Comparison of ENCODE assay signal across 20 cellular contexts in the genomic region with DNA sequence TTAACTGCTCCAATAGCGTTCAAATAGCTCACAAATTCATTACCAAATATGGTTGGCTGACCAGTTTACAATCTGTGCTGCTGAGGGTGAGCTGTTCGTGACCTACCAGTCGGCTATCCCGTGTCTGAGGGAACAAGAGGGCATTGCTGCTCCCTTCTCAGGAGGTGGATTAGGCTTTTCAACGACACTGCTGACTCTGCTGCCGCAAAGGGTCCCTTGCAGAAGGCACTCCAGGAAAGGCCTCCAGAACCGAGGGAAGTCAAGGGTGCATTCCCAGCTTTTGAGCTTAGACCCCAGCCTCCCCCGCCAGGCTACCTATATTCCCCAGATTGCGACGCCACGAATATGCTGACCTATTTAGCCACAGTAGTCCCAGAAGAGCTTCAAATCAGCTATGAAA. TPM values are rescaled to one million over a fixed set of nuclear protein-coding genes. Genes with fewer than 3 reads are reported as not detected.
DNase-seq lines count a peak whose midpoint lies in the region; ATAC-seq and TF ChIP-seq lines count a peak whose summit lies in the region.
"Had no signal": no experiment of that assay in that cellular context is flagged by ENCODE, and none has a peak within 500 bp of the region (broad histone marks: within the 10 kb centered on the region; RNA-seq: fewer than 3 reads in every experiment).

No MANE protein-coding gene starts in this region.

- H3K9me3 Mint-ChIP-seq in WTC11: no peaks in the 10 kb centered on the region
- no peaks in the 10 kb centered on the region for H3K9me3 Mint-ChIP-seq in neural progenitor cell
- H3K9me3 Mint-ChIP-seq: type B pancreatic cell had no signal

- H3F3A ChIP-seq in neural progenitor cell (ENCODE audit: low read depth): peaks cover 41% of the 10 kb centered on the region

- no peak overlapping the region for H3K4me3 ChIP-seq in cardiac muscle cell
- H3K4me3 ChIP-seq in neural progenitor cell: no peak overlapping the region
- H3K4me3 ChIP-seq: adrenal gland, dorsolateral prefrontal cortex had no signal

- peak; percentile 44; the same call in 1 of the 2 replicates for ATAC-seq in WTC11
- ATAC-seq in GM19452 (IDR thresholded peaks at IDR 0.05; ENCODE audit: unreplicated experiment): no peak

- no peak overlapping the region for H2AFZ ChIP-seq in neural progenitor cell (replicated peaks)
- H2AFZ ChIP-seq: parathyroid adenoma had no signal

- H3K27ac Mint-ChIP-seq in WTC11 (peak overlapping the region; percentile 73), neural progenitor cell (peak overlapping the region; percentile 46)
- H3K27ac Mint-ChIP-seq: type B pancreatic cell had no signal

- TF ChIP-seq CTCF in WTC11 (IDR thresholded peaks at IDR 0.05): no peak
- TF ChIP-seq CTCF in cardiac muscle cell (IDR thresholded peaks at IDR 0.05; ENCODE audit: low read depth, low read length): no peak
- no peak for TF ChIP-seq CTCF in neural progenitor cell (IDR thresholded peaks at IDR 0.05)

- DNase-seq in A172 (ENCODE audit: low spot score): peak; percentile 40
- no peak for DNase-seq in WTC11 (ENCODE audit: low spot score)
- DNase-seq in cardiac muscle cell (ENCODE audit: low read depth in 1 of 2, low spot score in 1 of 2): peak in 1 of 2 donors; percentile 72
- DNase-seq in neural progenitor cell (ENCODE audit: low spot score): no peak
- DNase-seq in GM19238 (ENCODE audit: insufficient read length, low spot score): no peak
- no peak for DNase-seq in effector CD4-positive, alpha-beta T cell
- DNase-seq in UCSD-AML1 (lab: John Stamatoyannopoulos, UW; ENCODE audit: unreplicated experiment): no peak
- DNase-seq: activated CD4-positive, alpha-beta T cell treated with anti-CD3 and anti-CD28 coated beads, Interleukin-2, amount 50 U/mL, for 4 hours; adrenal gland; GF-D8; NCI-H1092 treated with DMSO at 0.1 percent for 48 hours; SIG-M5; stimulated activated CD4-positive, alpha-beta T cell treated with anti-CD3 and anti-CD28 coated beads, Interleukin-1b, Interleukin-23, amount 100 ng/mL, for 48 hours; T-helper 9 cell had no signal

- no peaks in the 10 kb centered on the region for H3K27me3 Mint-ChIP-seq in WTC11 (ENCODE audit: low read depth)
- H3K27me3 Mint-ChIP-seq in neural progenitor cell (ENCODE audit: insufficient read depth, low read depth): no peaks in the 10 kb centered on the region
- H3K27me3 Mint-ChIP-seq: type B pancreatic cell had no signal

- H3K36me3 Mint-ChIP-seq in WTC11 (peaks cover 24% of the 10 kb centered on the region), neural progenitor cell (peaks cover 25% of the 10 kb centered on the region)
- H3K36me3 Mint-ChIP-seq: type B pancreatic cell had no signal

- H3K4me1 Mint-ChIP-seq in WTC11 (peaks cover 22% of the 10 kb centered on the region), neural progenitor cell (peaks cover 21% of the 10 kb centered on the region)

- H3K79me2 ChIP-seq in neural progenitor cell (ENCODE audit: low read depth): peaks cover 27% of the 10 kb centered on the region
- H3K79me2 ChIP-seq: parathyroid adenoma had no signal

- CTCF ChIA-PET in WTC11 (lab: Charles Lee): interaction anchor here (1.0 to 3.9 kb wide), 4 partner anchors 17 to 47 kb away, joined by 4 to 22 read pairs (median 5); no protein-coding TSS in a partner anchor

- peak overlapping the region; percentile 98 for H3K27ac ChIP-seq in cardiac muscle cell
- peak overlapping the region; percentile 37 for H3K27ac ChIP-seq in neural progenitor cell
- H3K27ac ChIP-seq: adrenal gland, parathyroid adenoma had no signal

- H3K4me3 Mint-ChIP-seq in WTC11: no peak overlapping the region
- H3K4me3 Mint-ChIP-seq in neural progenitor cell: no peak overlapping the region
- H3K4me3 Mint-ChIP-seq: type B pancreatic cell had no signal

- H3K36me3 ChIP-seq in cardiac muscle cell (peaks cover 7% of the 10 kb centered on the region), neural progenitor cell (peaks cover 10% of the 10 kb centered on the region)
- H3K36me3 ChIP-seq: adrenal gland had no signal

- H3K4me1 ChIP-seq in cardiac muscle cell (ENCODE audit: low read depth) (peaks cover 42% of the 10 kb centered on the region), neural progenitor cell (no peaks in the 10 kb centered on the region)
- H3K4me1 ChIP-seq: adrenal gland, parathyroid adenoma had no signal

- H4K20me1 ChIP-seq in neural progenitor cell (ENCODE audit: low read depth): peaks cover 41% of the 10 kb centered on the region

- H3K9me3 ChIP-seq in cardiac muscle cell (ENCODE audit: low read depth): no peaks in the 10 kb centered on the region
- H3K9me3 ChIP-seq in neural progenitor cell (ENCODE audit: low read depth): no peaks in the 10 kb centered on the region
- H3K9me3 ChIP-seq: adrenal gland had no signal

- POLR2A ChIA-PET in WTC11 (lab: Charles Lee): interaction anchor here (1.2 kb wide), 1 partner anchor 10 kb away, joined by 3 read pairs; no protein-coding TSS in a partner anchor

- no peak overlapping the region for H3K9ac ChIP-seq in neural progenitor cell
- H3K9ac ChIP-seq: parathyroid adenoma had no signal

- H3K27me3 ChIP-seq in cardiac muscle cell (no peaks in the 10 kb centered on the region), neural progenitor cell (no peaks in the 10 kb centered on the region)
- H3K27me3 ChIP-seq: adrenal gland had no signal

- H3K4me2 ChIP-seq in neural progenitor cell: no peak overlapping the region

TF ChIP-seq in WTC11, 78 proteins besides CTCF, POLR2A, EP300 and RAD21:
- no peak for TF ChIP-seq RELA (CRISPR knock-in tag; IDR thresholded peaks at IDR 0.05; ENCODE audit: borderline replicate concordance)

RNA-seq across cellular contexts. Expression of gene GJC1, which starts 32.3 kb away (rescaled TPM):
- 89.1 and 114 TPM in 2 replicates for total RNA-seq in A172 (2014; rRNA removed; shearing (Covaris generic))
- total RNA-seq in WTC11 (2021): 102 to 107 TPM (median 104 TPM) in 3 replicates
- 25.8 and 37.3 TPM in 2 replicates for total RNA-seq in cardiac muscle cell
- polyA plus RNA-seq in cardiac muscle cell: 14.8 and 27.0 TPM in 2 replicates
- total RNA-seq in neural progenitor cell (ENCODE audit: low replicate concordance): 63.4 and 76.9 TPM in 2 replicates
- total RNA-seq: mononuclear cell had no signal

RNA-seq across cellular contexts. Expression of gene ADAM11, which starts 39.0 kb away (rescaled TPM):
- 2.2 and 2.8 TPM in 2 replicates for total RNA-seq in A172 (2014; rRNA removed; shearing (Covaris generic))
- total RNA-seq in WTC11 (2021) (3.0 to 4.1 TPM (median 3.2 TPM) in 3 replicates), cardiac muscle cell (72.3 and 116 TPM in 2 replicates), neural progenitor cell (ENCODE audit: low replicate concordance) (1.4 and 6.9 TPM in 2 replicates)
- polyA plus RNA-seq in cardiac muscle cell: 22.3 and 29.1 TPM in 2 replicates

RNA-seq across cellular contexts. Expression of gene HIGD1B, which starts 49.9 kb away (rescaled TPM):
- not detected in 2 replicates for total RNA-seq in A172 (2014; rRNA removed; shearing (Covaris generic))
- total RNA-seq in WTC11 (2021) (not detected in 3 replicates), cardiac muscle cell (not detected in 2 replicates), neural progenitor cell (ENCODE audit: low replicate concordance) (not detected in 2 replicates)
- polyA plus RNA-seq in cardiac muscle cell: 0.55 TPM in 1 of 2 replicates, not detected in the other
- total RNA-seq: A673, mononuclear cell had no signal
